In the genomic region with DNA sequence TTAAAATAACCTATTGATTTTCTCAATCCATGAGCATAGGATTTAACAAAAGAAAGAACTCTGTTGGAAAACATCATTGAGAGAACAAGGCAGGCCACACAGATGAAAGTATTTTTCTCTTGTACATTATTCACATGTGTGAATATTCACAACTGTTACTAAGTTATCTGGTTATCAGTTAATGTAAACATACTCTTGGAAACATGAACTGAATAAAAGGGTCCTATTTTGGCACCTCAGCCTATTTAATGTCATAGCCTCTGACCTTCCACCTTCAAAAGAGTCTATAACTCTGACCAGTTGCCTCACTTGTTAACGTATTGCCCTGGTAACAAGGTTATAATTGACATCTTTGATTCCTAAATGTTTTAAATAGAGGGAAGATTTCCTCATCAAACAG, we compare ENCODE assay signal across 14 cellular contexts. TPM values are rescaled to one million over a fixed set of nuclear protein-coding genes. Genes with fewer than 3 reads are reported as not detected.
DNase-seq lines count a peak whose midpoint lies in the region; ATAC-seq and TF ChIP-seq lines count a peak whose summit lies in the region.
"Had no signal": no experiment of that assay in that cellular context is flagged by ENCODE, and none has a peak within 500 bp of the region (broad histone marks: within the 10 kb centered on the region; RNA-seq: fewer than 3 reads in every experiment).

No MANE protein-coding gene starts in this region.

- no peak overlapping the region for H3K9ac ChIP-seq in PC-3 (ENCODE audit: low read length)
- H3K9ac ChIP-seq: BLaER1 treated with 17β-estradiol and CSF1 and Interleukin-3, amounts not matched to agents 10 nM and 100 nM had no signal

- POLR2A ChIA-PET in PC-3 (lab: Charles Lee; ENCODE audit: unreplicated experiment): interaction anchor here (0.9 kb wide), 1 partner anchor 15 kb away, joined by 5 read pairs; a partner anchor contains a TSS

- H3K9me3 Mint-ChIP-seq in activated naive CD4-positive, alpha-beta T cell treated with anti-CD3 and anti-CD28 coated beads, Interleukin-2, amount 50 U/mL, for 72 hours: no peaks in the 10 kb centered on the region
- H3K9me3 Mint-ChIP-seq: CD4-positive, CD25-positive, alpha-beta regulatory T cell; HFFc6 had no signal

- no peaks in the 10 kb centered on the region for H3K79me2 ChIP-seq in PC-3 (ENCODE audit: low read length)

- H3K4me1 ChIP-seq in PC-3 (ENCODE audit: insufficient read depth, low read length) (peaks cover 38% of the 10 kb centered on the region), body of pancreas (peaks cover 54% of the 10 kb centered on the region), prostate gland (replicated peaks) (peaks cover 7% of the 10 kb centered on the region)
- H3K4me1 ChIP-seq: BLaER1 treated with 17β-estradiol and CSF1 and Interleukin-3, amounts not matched to agents 10 nM and 100 nM had no signal

- H3K27ac Mint-ChIP-seq in activated naive CD4-positive, alpha-beta T cell treated with anti-CD3 and anti-CD28 coated beads, Interleukin-2, amount 50 U/mL, for 72 hours: no peak overlapping the region
- H3K27ac Mint-ChIP-seq: CD4-positive, CD25-positive, alpha-beta regulatory T cell; HFFc6 had no signal

- no peaks in the 10 kb centered on the region for H3F3A ChIP-seq in PC-3 (ENCODE audit: low read length, unreplicated experiment)

- WGBS in body of pancreas, 2 donors: 27 to 38% methylated on average over 1 of the region's 1 CpG
- 58% methylated on average over 1 of the region's 1 CpG for WGBS in prostate gland

- H3K9me3 ChIP-seq in PC-3 (ENCODE audit: low read length) (no peaks in the 10 kb centered on the region), body of pancreas (no peaks in the 10 kb centered on the region), prostate gland (no peaks in the 10 kb centered on the region)
- H3K9me3 ChIP-seq: BLaER1 treated with 17β-estradiol and CSF1 and Interleukin-3, amounts not matched to agents 10 nM and 100 nM had no signal

- H2AFZ ChIP-seq in PC-3 (ENCODE audit: low read length): no peak overlapping the region

- peak overlapping the region; percentile 44 for H3K4me2 ChIP-seq in PC-3 (ENCODE audit: low read length)
- H3K4me2 ChIP-seq: BLaER1 treated with 17β-estradiol and CSF1 and Interleukin-3, amounts not matched to agents 10 nM and 100 nM had no signal

- no peaks in the 10 kb centered on the region for H3K36me3 ChIP-seq in PC-3 (ENCODE audit: low read depth, low read length)
- no peaks in the 10 kb centered on the region for H3K36me3 ChIP-seq in body of pancreas (replicated peaks in 1 of 2; ENCODE audit: insufficient read depth in 1 of 2, low read depth in 2 of 2)
- no peaks in the 10 kb centered on the region for H3K36me3 ChIP-seq in prostate gland
- H3K36me3 ChIP-seq: BLaER1 treated with 17β-estradiol and CSF1 and Interleukin-3, amounts not matched to agents 10 nM and 100 nM had no signal

- no peak for DNase-seq in PC-3
- no peak for DNase-seq in body of pancreas
- DNase-seq in prostate gland (ENCODE audit: low spot score): no peak
- DNase-seq in iPS-NIHi11 (ENCODE audit: low spot score): no peak
- no peak for DNase-seq in cerebellum (ENCODE audit: low spot score)
- no peak for DNase-seq in activated naive CD4-positive, alpha-beta T cell treated with anti-CD3 and anti-CD28 coated beads, Interleukin-2, amount 50 U/mL, for 72 hours (ENCODE audit: low spot score in 2 of 2)
- DNase-seq: ACHN; CD4-positive, CD25-positive, alpha-beta regulatory T cell; DMS 273 treated with DMSO at 0.1 percent for 48 hours; HCEC 1CT; HFFc6 had no signal

- CTCF ChIA-PET in PC-3 (lab: Charles Lee): interaction anchor here (0.8 to 1.0 kb wide), 3 partner anchors 9 to 15 kb away, joined by 4 to 10 read pairs (median 10); a partner anchor contains a TSS

- H3K27me3 ChIP-seq in PC-3 (ENCODE audit: low read length): no peaks in the 10 kb centered on the region
- H3K27me3 ChIP-seq in body of pancreas: no peaks in the 10 kb centered on the region
- no peaks in the 10 kb centered on the region for H3K27me3 ChIP-seq in prostate gland (replicated peaks; ENCODE audit: insufficient read depth)
- H3K27me3 ChIP-seq: BLaER1 treated with 17β-estradiol and CSF1 and Interleukin-3, amounts not matched to agents 10 nM and 100 nM had no signal

- H3K4me3 ChIP-seq in PC-3 (ENCODE audit: low read length): peak overlapping the region; percentile 1; the same call in 1 of the 2 replicates
- H3K4me3 ChIP-seq in body of pancreas: no peak overlapping the region
- H3K4me3 ChIP-seq in prostate gland: no peak overlapping the region
- H3K4me3 ChIP-seq: BLaER1 treated with 17β-estradiol and CSF1 and Interleukin-3, amounts not matched to agents 10 nM and 100 nM had no signal

- H3K36me3 Mint-ChIP-seq in activated naive CD4-positive, alpha-beta T cell treated with anti-CD3 and anti-CD28 coated beads, Interleukin-2, amount 50 U/mL, for 72 hours: no peaks in the 10 kb centered on the region
- H3K36me3 Mint-ChIP-seq: CD4-positive, CD25-positive, alpha-beta regulatory T cell had no signal

- no peak for ATAC-seq in PC-3
- peak; percentile 36 for ATAC-seq in body of pancreas
- ATAC-seq in activated naive CD4-positive, alpha-beta T cell treated with anti-CD3 and anti-CD28 coated beads, Interleukin-2, amount 50 U/mL, for 72 hours: no peak

- H3K27ac ChIP-seq in 22Rv1 (peak overlapping the region; percentile 60), PC-3 (ENCODE audit: low read length) (peak overlapping the region; percentile 23), body of pancreas (peak overlapping the region in 3 of 4 donors; percentile 22 to 72 (median 70)), prostate gland (peak overlapping the region; percentile 53 to 57)
- H3K27ac ChIP-seq: BLaER1 treated with 17β-estradiol and CSF1 and Interleukin-3, amounts not matched to agents 10 nM and 100 nM had no signal

- H4K20me1 ChIP-seq in PC-3 (ENCODE audit: low read length): no peaks in the 10 kb centered on the region
- H4K20me1 ChIP-seq: BLaER1 treated with 17β-estradiol and CSF1 and Interleukin-3, amounts not matched to agents 10 nM and 100 nM had no signal

- intact Hi-C loops in PC-3 (cut with micrococcal nuclease) (loop anchor here (5.0 kb wide), 1 partner anchor 143 kb away; no protein-coding TSS in a partner anchor), body of pancreas (cut with DNase I) (no loop called here), prostate gland (cut with DNase I) (no loop called here)

- no peak for TF ChIP-seq POLR2A in body of pancreas (IDR thresholded peaks at IDR 0.05)
- no peak for TF ChIP-seq POLR2A in prostate gland (IDR thresholded peaks at IDR 0.05)

- no peak for TF ChIP-seq CTCF in 22Rv1 (IDR thresholded peaks at IDR 0.05)
- TF ChIP-seq CTCF in PC-3 (conservative IDR thresholded peaks at IDR 0.05; ENCODE audit: low read depth, low read length): no peak
- TF ChIP-seq CTCF in body of pancreas (IDR thresholded peaks at IDR 0.05): no peak
- TF ChIP-seq CTCF in prostate gland (IDR thresholded peaks at IDR 0.05): no peak

- H3K9me2 ChIP-seq in PC-3 (replicated peaks; ENCODE audit: low read length): no peaks in the 10 kb centered on the region

- TSS peak; percentile 39 for BruUV-seq in PC-3 (replicated peaks; lab: Mats Ljungman, UMichigan)

RNA-seq across cellular contexts. Expression of a gene that starts 8.1 kb away (rescaled TPM):
- total RNA-seq in PC-3 (2014; rRNA removed) (0.86 and 1.8 TPM in 2 replicates), body of pancreas (10 to 100 TPM in 1 of 2 donors, 1 to 10 TPM in 1; 3.6 to 15.3 TPM), prostate gland (10 to 100 TPM in 1 of 2 donors, 1 to 10 TPM in 1; 4.8 to 10.6 TPM), cerebellum (4.2 TPM)
- total RNA-seq in activated naive CD4-positive, alpha-beta T cell treated with anti-CD3 and anti-CD28 coated beads, Interleukin-2, amount 50 U/mL, for 72 hours: 1 to 10 TPM in 1 of 2 donors, under 1 TPM in 1; 0.84 to 2.2 TPM

RNA-seq across cellular contexts. Expression of a gene that starts 14.7 kb away (rescaled TPM):
- total RNA-seq in PC-3 (2014; rRNA removed) (5.6 and 6.3 TPM in 2 replicates), body of pancreas (1 to 10 TPM; 6.0 to 6.3 TPM), prostate gland (10 to 100 TPM; 16.0 to 16.6 TPM), cerebellum (3.6 TPM)
- total RNA-seq in activated naive CD4-positive, alpha-beta T cell treated with anti-CD3 and anti-CD28 coated beads, Interleukin-2, amount 50 U/mL, for 72 hours: 1 to 10 TPM; 4.8 to 4.9 TPM

RNA-seq across cellular contexts. Expression of a gene that starts 14.8 kb away (rescaled TPM):
- 6.3 and 7.2 TPM in 2 replicates for total RNA-seq in PC-3 (2014; rRNA removed)
- total RNA-seq in body of pancreas: 1 to 10 TPM; 2.6 to 3.6 TPM
- total RNA-seq in prostate gland: 10 to 100 TPM; 13.7 to 18.2 TPM
- total RNA-seq in cerebellum: 10.1 TPM
- total RNA-seq in activated naive CD4-positive, alpha-beta T cell treated with anti-CD3 and anti-CD28 coated beads, Interleukin-2, amount 50 U/mL, for 72 hours: 10 to 100 TPM; 14.7 to 22.5 TPM

RNA-seq across cellular contexts. Expression of a gene that starts 32.9 kb away (rescaled TPM):
- 1.2 and 1.4 TPM in 2 replicates for total RNA-seq in PC-3 (2014; rRNA removed)
- under 1 TPM; 0.26 to 0.33 TPM for total RNA-seq in body of pancreas
- total RNA-seq in prostate gland: 10 to 100 TPM; 11.0 to 30.6 TPM
- 1.2 TPM for total RNA-seq in cerebellum
- 1 to 10 TPM; 1.6 to 1.7 TPM for total RNA-seq in activated naive CD4-positive, alpha-beta T cell treated with anti-CD3 and anti-CD28 coated beads, Interleukin-2, amount 50 U/mL, for 72 hours
- total RNA-seq: A172 had no signal
